Comparison of ENCODE assay signal across 8 cellular contexts in the genomic region with DNA sequence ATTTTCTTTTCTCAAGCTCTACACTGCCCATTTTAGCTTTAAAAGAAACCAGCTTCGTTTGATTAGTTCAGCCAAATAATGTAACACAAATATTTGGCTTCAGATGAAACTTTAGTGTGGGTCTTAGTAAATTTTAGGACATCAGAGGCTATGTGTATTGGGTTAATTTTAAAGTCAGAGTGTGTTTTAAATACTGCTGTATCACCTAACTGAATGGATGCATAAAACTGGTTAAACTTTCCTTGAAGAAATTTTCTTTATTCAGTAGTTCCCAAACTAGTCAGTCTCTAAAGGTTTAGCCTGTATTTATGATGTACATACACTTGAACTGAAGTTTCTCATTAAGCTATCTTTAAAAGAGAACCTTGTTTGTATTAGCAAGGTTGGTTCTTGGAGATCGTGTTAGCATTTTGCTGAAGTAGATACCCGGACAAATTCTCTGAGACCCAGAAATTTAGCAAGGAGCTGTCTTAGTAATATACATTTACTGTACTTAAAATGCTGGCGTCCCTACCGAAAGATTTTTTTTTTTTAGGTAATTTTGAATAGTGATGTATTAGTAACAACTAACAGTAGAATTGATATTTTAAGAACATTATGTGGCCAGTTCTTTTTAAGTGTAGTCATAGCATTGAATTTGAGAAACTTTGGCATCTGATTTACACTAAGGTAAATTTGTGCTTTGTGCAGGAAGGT. TPM values are rescaled to one million over a fixed set of nuclear protein-coding genes. Genes with fewer than 3 reads are reported as not detected.
DNase-seq lines count a peak whose midpoint lies in the region; ATAC-seq and TF ChIP-seq lines count a peak whose summit lies in the region.

No MANE protein-coding gene starts in this region.

- peaks cover 24 to 63% (median 55%) of the 10 kb centered on the region in 10 experiments for H3K4me1 ChIP-seq in BLaER1 treated with 17β-estradiol and CSF1 and Interleukin-3, amounts not matched to agents 10 nM and 100 nM
- H3K4me1 ChIP-seq in colonic mucosa = no peaks in the 10 kb centered on the region

- H3K9me3 ChIP-seq in BLaER1 treated with 17β-estradiol and CSF1 and Interleukin-3, amounts not matched to agents 10 nM and 100 nM (replicated peaks in 1 of 11) = no peaks in the 10 kb centered on the region
- no peaks in the 10 kb centered on the region for H3K9me3 ChIP-seq in colonic mucosa

- intact Hi-C loops in colonic mucosa (cut with DNase I) = no loop called here

- TF ChIP-seq CTCF in colonic mucosa (IDR thresholded peaks at IDR 0.05) (no peak), nephron (IDR thresholded peaks at IDR 0.05; ENCODE audit: unreplicated experiment in 3 of 3) (no peak)

- H3K27ac ChIP-seq in BLaER1 treated with 17β-estradiol and CSF1 and Interleukin-3, amounts not matched to agents 10 nM and 100 nM = peak overlapping the region in 10 of 11 experiments; percentile 87 to 97 (median 91); a peak in 19 of 22 replicates
- no peak overlapping the region for H3K27ac ChIP-seq in colonic mucosa

- H3K9ac ChIP-seq in BLaER1 treated with 17β-estradiol and CSF1 and Interleukin-3, amounts not matched to agents 10 nM and 100 nM = peak overlapping the region; percentile 88 to 96 (median 91)
- peak overlapping the region in 1 of 2 donors; percentile 92 for H3K9ac ChIP-seq in colonic mucosa (ENCODE audit: low read depth in 2 of 2, low read length in 2 of 2)

- peaks cover 2 to 54% (median 27%) of the 10 kb centered on the region in 11 experiments; a peak in 15 of 22 replicates for H4K20me1 ChIP-seq in BLaER1 treated with 17β-estradiol and CSF1 and Interleukin-3, amounts not matched to agents 10 nM and 100 nM

- DNase-seq in NAMALWA (ENCODE audit: low spot score) = peak; percentile 41
- DNase-seq in colonic mucosa = no peak
- DNase-seq in EL = no peak
- DNase-seq in stimulated activated naive CD4-positive, alpha-beta T cell (lab: John Stamatoyannopoulos, UW) = no peak
- DNase-seq in NCI-H2081 (lab: John Stamatoyannopoulos, UW) = no peak

- peaks cover 40% of the 10 kb centered on the region for H3K4me1 Mint-ChIP-seq in nephron

- no peaks in the 10 kb centered on the region for H3K27me3 ChIP-seq in BLaER1 treated with 17β-estradiol and CSF1 and Interleukin-3, amounts not matched to agents 10 nM and 100 nM
- no peaks in the 10 kb centered on the region for H3K27me3 ChIP-seq in colonic mucosa

- H3K4me2 ChIP-seq in BLaER1 treated with 17β-estradiol and CSF1 and Interleukin-3, amounts not matched to agents 10 nM and 100 nM = peak overlapping the region; percentile 74 to 95 (median 91)

- H3K36me3 Mint-ChIP-seq in nephron (ENCODE audit: low read depth) = peaks cover 1% of the 10 kb centered on the region

- H3K27me3 Mint-ChIP-seq in nephron (ENCODE audit: low read depth) = no peaks in the 10 kb centered on the region

- H3K4me3 ChIP-seq in BLaER1 treated with 17β-estradiol and CSF1 and Interleukin-3, amounts not matched to agents 10 nM and 100 nM = peak overlapping the region; percentile 81 to 94 (median 90)
- H3K4me3 ChIP-seq in colonic mucosa = peak overlapping the region; percentile 94

- peak overlapping the region; percentile 93 to 100 (median 93) for H3K27ac Mint-ChIP-seq in nephron

- peak overlapping the region; percentile 91 to 98 (median 96) for H3K4me3 Mint-ChIP-seq in nephron

- H3K36me3 ChIP-seq in BLaER1 treated with 17β-estradiol and CSF1 and Interleukin-3, amounts not matched to agents 10 nM and 100 nM = no peaks in the 10 kb centered on the region
- no peaks in the 10 kb centered on the region for H3K36me3 ChIP-seq in colonic mucosa

- H3K9me3 Mint-ChIP-seq in nephron = no peaks in the 10 kb centered on the region

- no peak for ATAC-seq in GM19351 (IDR thresholded peaks at IDR 0.05; ENCODE audit: unreplicated experiment)

RNA-seq across cellular contexts. Expression of a gene that starts 2.7 kb away (rescaled TPM):
- 10 to 100 TPM; 19.3 to 21.4 TPM for total RNA-seq in colonic mucosa
